ENCODE assay signal across 8 cellular contexts in the genomic region with DNA sequence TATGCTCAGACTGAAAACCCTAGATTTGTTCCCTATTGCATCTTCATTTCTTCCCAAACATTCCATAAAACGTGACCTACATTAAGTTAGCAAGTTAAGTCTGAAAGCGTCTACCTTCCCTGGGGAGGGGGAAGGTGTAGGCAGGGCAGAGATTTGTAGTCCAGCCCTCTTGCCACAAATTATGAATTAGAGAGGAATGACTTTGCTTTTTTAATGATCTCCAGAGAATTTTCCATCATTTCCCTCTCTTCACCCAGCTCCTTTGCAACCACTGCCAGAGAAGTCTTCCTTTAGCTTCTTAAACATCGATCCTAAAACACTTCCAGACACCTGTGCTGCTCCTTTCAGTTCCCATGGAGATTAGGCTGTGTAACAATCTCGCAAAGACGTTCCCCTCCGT. TPM values are rescaled to one million over a fixed set of nuclear protein-coding genes. Genes with fewer than 3 reads are reported as not detected.
DNase-seq lines count a peak whose midpoint lies in the region; ATAC-seq, FAIRE-seq and TF ChIP-seq lines count a peak whose summit lies in the region.

No MANE protein-coding gene starts in this region.

- DNase-seq in A549 (ENCODE audit: low read depth in 1 of 2, low spot score in 1 of 2) (no peak), HFF-Myc (ENCODE audit: extremely low read depth, low read depth) (no peak), left lung (no peak)
- no peak for DNase-seq in stimulated activated CD4-positive, alpha-beta T cell treated with anti-CD3 and anti-CD28 coated beads, Interleukin-4, amount 100 ng/mL, for 24 hours
- no peak for DNase-seq in activated CD4-positive, CD25-positive, alpha-beta regulatory T cell (lab: John Stamatoyannopoulos, UW)

- POLR2A ChIA-PET in A549 (lab: Yijun Ruan, JAX) = no interaction called here

- H3K4me2 ChIP-seq in A549 = peak overlapping the region; percentile 99

- H3K9me3 ChIP-seq in A549 = no peaks in the 10 kb centered on the region
- H3K9me3 ChIP-seq in mononuclear cell (ENCODE audit: low read depth, low read length) = no peaks in the 10 kb centered on the region
- H3K9me3 ChIP-seq in left lung = no peaks in the 10 kb centered on the region

- H3K36me3 ChIP-seq in left lung = peaks cover 0 to 20% of the 10 kb centered on the region in 2 donors

- CTCF ChIA-PET in A549 (lab: Yijun Ruan, JAX) = no interaction called here

- peak overlapping the region in 4 of 5 experiments; percentile 84 to 99 (median 95) for H3K27ac Mint-ChIP-seq in brain

- peaks cover 28% of the 10 kb centered on the region for H3K4me1 ChIP-seq in A549
- peaks cover 50% of the 10 kb centered on the region for H3K4me1 ChIP-seq in mononuclear cell (ENCODE audit: insufficient read depth, low read length)
- H3K4me1 ChIP-seq in left lung = peaks cover 15 to 42% of the 10 kb centered on the region in 2 donors

- no peak for FAIRE-seq in A549 (lab: Jason Lieb, UNC)

- H3K4me3 Mint-ChIP-seq in brain = peak overlapping the region; percentile 88 to 100 (median 98)

- TF ChIP-seq CTCF in A549 (IDR thresholded peaks at IDR 0.05) (no peak), HFF-Myc (IDR thresholded peaks at IDR 0.05; ENCODE audit: low read depth, low read length, missing control alignments) (no peak), brain (conservative IDR thresholded peaks at IDR 0.05) (no peak), left lung (IDR thresholded peaks at IDR 0.05) (no peak)

- 80% methylated on average over 6 of the region's 6 CpGs for WGBS in A549 (ENCODE audit: missing lambda C conversion rate)

- TF ChIP-seq POLR2A in A549 (IDR thresholded peaks at IDR 0.05; ENCODE audit: low read length) = no peak

- TF ChIP-seq RAD21 in A549 (conservative IDR thresholded peaks at IDR 0.05 in 1 of 2, IDR thresholded peaks at IDR 0.05 in 1 of 2) = no peak

- intact Hi-C loops in left lung (cut with DNase I) = no loop called here

- no peak for TF ChIP-seq EP300 in A549 (IDR thresholded peaks at IDR 0.05)

- H3K4me1 Mint-ChIP-seq in brain = peaks cover 57% of the 10 kb centered on the region

- H3K36me3 Mint-ChIP-seq in brain = peaks cover 13% of the 10 kb centered on the region

- ATAC-seq in A549 (no peak), HG02973 (IDR thresholded peaks at IDR 0.05; ENCODE audit: unreplicated experiment) (no peak), left lung (no peak)

- peak overlapping the region; percentile 71 for H3K4me3 ChIP-seq in A549
- H3K4me3 ChIP-seq in HFF-Myc (replicated peaks; ENCODE audit: low read depth, low read length) = peak overlapping the region; percentile 93
- peak overlapping the region; percentile 87 for H3K4me3 ChIP-seq in mononuclear cell (ENCODE audit: low read length)
- H3K4me3 ChIP-seq in left lung = peak overlapping the region in 1 of 2 donors; percentile 92

- no peaks in the 10 kb centered on the region for H3K9me3 Mint-ChIP-seq in brain

- H3K27ac ChIP-seq in A549 (peak overlapping the region; percentile 90 to 95), left lung (no peak overlapping the region)

- no peaks in the 10 kb centered on the region for H3K27me3 ChIP-seq in mononuclear cell (ENCODE audit: insufficient read depth, low read length)
- H3K27me3 ChIP-seq in left lung = no peaks in the 10 kb centered on the region

- peaks cover 13% of the 10 kb centered on the region for H3K27me3 Mint-ChIP-seq in brain

TF ChIP-seq in A549, 52 proteins besides CTCF, POLR2A, EP300 and RAD21:
- TF ChIP-seq MAZ (IDR thresholded peaks at IDR 0.05; ENCODE audit: borderline replicate concordance, low read depth, low read length) (no peak), MAFK (IDR thresholded peaks at IDR 0.05; ENCODE audit: partially characterized antibody) (no peak), ZNF302 (CRISPR knock-in tag; IDR thresholded peaks at IDR 0.05) (no peak), RARB (CRISPR knock-in tag; IDR thresholded peaks at IDR 0.05) (no peak), JUN (IDR thresholded peaks at IDR 0.05) (no peak), ZC3H11A (IDR thresholded peaks at IDR 0.05) (no peak), HOXB5 (CRISPR knock-in tag; IDR thresholded peaks at IDR 0.05) (no peak), ZSCAN20 (CRISPR knock-in tag; IDR thresholded peaks at IDR 0.05) (no peak), GATA3 (IDR thresholded peaks at IDR 0.05; ENCODE audit: borderline replicate concordance) (no peak), FOSB (CRISPR knock-in tag; IDR thresholded peaks at IDR 0.05) (no peak), KDM5A (IDR thresholded peaks at IDR 0.05) (no peak), JUNB (IDR thresholded peaks at IDR 0.05) (no peak), EHF (CRISPR knock-in tag; IDR thresholded peaks at IDR 0.05) (no peak), HOXB13 (CRISPR knock-in tag; IDR thresholded peaks at IDR 0.05; ENCODE audit: low read depth) (no peak), ESRRA (IDR thresholded peaks at IDR 0.05; ENCODE audit: borderline replicate concordance, low read length) (no peak), FOSL2 (IDR thresholded peaks at IDR 0.05) (no peak), FOSL2 (CRISPR knock-in tag; IDR thresholded peaks at IDR 0.05) (no peak)
- TF ChIP-seq, protein P1, sequence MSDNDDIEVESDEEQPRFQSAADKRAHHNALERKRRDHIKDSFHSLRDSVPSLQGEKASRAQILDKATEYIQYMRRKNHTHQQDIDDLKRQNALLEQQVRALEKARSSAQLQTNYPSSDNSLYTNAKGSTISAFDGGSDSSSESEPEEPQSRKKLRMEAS (IDR thresholded peaks at IDR 0.05) = no peak
- TF ChIP-seq, protein P2, sequence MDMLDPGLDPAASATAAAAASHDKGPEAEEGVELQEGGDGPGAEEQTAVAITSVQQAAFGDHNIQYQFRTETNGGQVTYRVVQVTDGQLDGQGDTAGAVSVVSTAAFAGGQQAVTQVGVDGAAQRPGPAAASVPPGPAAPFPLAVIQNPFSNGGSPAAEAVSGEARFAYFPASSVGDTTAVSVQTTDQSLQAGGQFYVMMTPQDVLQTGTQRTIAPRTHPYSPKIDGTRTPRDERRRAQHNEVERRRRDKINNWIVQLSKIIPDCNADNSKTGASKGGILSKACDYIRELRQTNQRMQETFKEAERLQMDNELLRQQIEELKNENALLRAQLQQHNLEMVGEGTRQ (IDR thresholded peaks at IDR 0.05) = no peak
- TF ChIP-seq, protein P3, sequence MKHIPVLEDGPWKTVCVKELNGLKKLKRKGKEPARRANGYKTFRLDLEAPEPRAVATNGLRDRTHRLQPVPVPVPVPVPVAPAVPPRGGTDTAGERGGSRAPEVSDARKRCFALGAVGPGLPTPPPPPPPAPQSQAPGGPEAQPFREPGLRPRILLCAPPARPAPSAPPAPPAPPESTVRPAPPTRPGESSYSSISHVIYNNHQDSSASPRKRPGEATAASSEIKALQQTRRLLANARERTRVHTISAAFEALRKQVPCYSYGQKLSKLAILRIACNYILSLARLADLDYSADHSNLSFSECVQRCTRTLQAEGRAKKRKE (CRISPR knock-in tag; IDR thresholded peaks at IDR 0.05; ENCODE audit: low read depth) = no peak
TF ChIP-seq in A549: peak in this region for 0.

RNA-seq across cellular contexts. Expression of a gene that starts 1.2 kb away (rescaled TPM):
- polyA plus RNA-seq in A549 (2011; rRNA removed) (34.3 and 38.8 TPM in 2 replicates), A549 (2017; fragmentation: RNase III; extraction: RNeasy Plus Mini Kit Qiagen cat#74134 plus additional on column Dnase treatment) (14.2 to 17.7 TPM (median 16.6 TPM) in 3 replicates), brain (ENCODE audit: insufficient read depth, low read depth, low replicate concordance) (13.4 TPM)
- 6.7 and 7.4 TPM in 2 replicates for polyA plus RNA-seq in A549 (2012; cell fraction: cytosol; rRNA removed)
- polyA plus RNA-seq in A549 (2012; cell fraction: nucleus; rRNA removed) = 1.3 and 2.4 TPM in 2 replicates
- polyA minus RNA-seq in A549 (2011; rRNA and poly(A)+ RNA removed) = 3.0 and 4.7 TPM in 2 replicates
- total RNA-seq in mononuclear cell (4.8 TPM), left lung (10 to 100 TPM; 11.0 TPM)

RNA-seq across cellular contexts. Expression of a gene that starts 1.3 kb away (rescaled TPM):
- 260 and 339 TPM in 2 replicates for polyA plus RNA-seq in A549 (2011; rRNA removed)
- 295 and 328 TPM in 2 replicates for polyA plus RNA-seq in A549 (2012; cell fraction: cytosol; rRNA removed)
- 73.1 and 87.0 TPM in 2 replicates for polyA plus RNA-seq in A549 (2012; cell fraction: nucleus; rRNA removed)
- polyA plus RNA-seq in A549 (2017; fragmentation: RNase III; extraction: RNeasy Plus Mini Kit Qiagen cat#74134 plus additional on column Dnase treatment) = 641 to 829 TPM (median 823 TPM) in 3 replicates
- polyA minus RNA-seq in A549 (2011; rRNA and poly(A)+ RNA removed) = 77.3 and 84.1 TPM in 2 replicates
- 253 TPM for polyA plus RNA-seq in brain (ENCODE audit: insufficient read depth, low read depth, low replicate concordance)
- 46.8 TPM for total RNA-seq in mononuclear cell
- 100 to 1,000 TPM; 172 to 175 TPM for total RNA-seq in left lung

Comparison
In these comparisons a context has a peak if more than half of its experiments do, and no peak if none do; other contexts are left out.
1. H3K27ac ChIP-seq: peak in A549 (2 of 2); none in left lung (0 of 2).